In the genomic region with DNA sequence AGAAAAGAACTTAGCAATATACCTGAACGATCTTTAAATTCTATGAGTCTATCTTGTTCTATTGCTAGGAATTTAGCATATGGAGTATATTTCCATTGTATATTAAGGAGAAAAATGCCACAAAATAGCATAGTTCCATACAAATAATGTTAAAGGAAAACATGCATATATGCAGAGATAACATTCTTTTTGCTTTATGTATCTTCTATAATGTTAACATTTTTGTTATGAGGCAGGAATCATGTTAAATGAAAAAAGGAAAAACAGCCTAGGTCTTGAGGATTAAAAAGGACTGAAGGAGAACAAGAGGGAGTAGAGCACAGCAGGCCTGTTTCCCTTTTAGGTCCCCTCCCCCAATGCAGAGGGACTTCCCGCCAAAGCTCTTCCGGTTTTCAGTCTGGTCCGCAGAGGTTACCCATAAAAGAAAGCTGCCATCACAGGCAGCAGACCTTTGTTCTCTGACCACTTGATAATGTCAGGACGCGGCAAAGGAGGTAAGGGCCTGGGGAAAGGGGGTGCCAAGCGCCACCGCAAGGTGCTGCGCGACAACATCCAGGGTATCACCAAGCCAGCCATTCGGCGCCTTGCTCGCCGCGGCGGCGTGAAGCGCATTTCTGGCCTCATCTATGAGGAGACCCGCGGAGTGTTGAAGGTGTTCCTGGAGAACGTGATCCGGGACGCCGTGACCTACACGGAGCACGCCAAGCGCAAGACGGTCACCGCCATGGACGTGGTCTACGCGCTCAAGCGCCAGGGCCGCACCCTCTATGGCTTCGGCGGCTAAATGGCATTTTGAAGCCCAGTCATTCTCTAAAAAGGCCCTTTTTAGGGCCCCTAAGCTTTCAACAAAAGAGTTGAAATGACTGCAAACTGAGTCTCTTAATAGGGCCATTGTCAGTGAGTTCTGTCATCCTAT, we compare ENCODE assay signal across 8 cellular contexts.
DNase-seq lines count a peak whose midpoint lies in the region; ATAC-seq and TF ChIP-seq lines count a peak whose summit lies in the region.

No MANE protein-coding gene starts in this region.

- peak overlapping the region; percentile 93 to 98 (median 98) for H3K4me3 Mint-ChIP-seq in immature natural killer cell

- no peaks in the 10 kb centered on the region for H3K9me3 Mint-ChIP-seq in immature natural killer cell

- peak overlapping the region; percentile 96 to 99 (median 97) for H3K27ac Mint-ChIP-seq in immature natural killer cell

- H3K27me3 Mint-ChIP-seq in immature natural killer cell (ENCODE audit: low read depth in 3 of 3) = peaks cover 6 to 15% (median 6%) of the 10 kb centered on the region in 3 donors

- no peak for DNase-seq in AG10803 (ENCODE audit: low read depth)
- peak; percentile 32 for DNase-seq in T follicular helper cell (ENCODE audit: low read depth)
- peak; percentile 59 for DNase-seq in astrocyte of the hippocampus (ENCODE audit: low read depth, low spot score)
- DNase-seq in immature natural killer cell = peak; percentile 74 to 79 (median 76)
- peak; percentile 85 for DNase-seq in stimulated activated CD4-positive, alpha-beta T cell treated with anti-CD3 and anti-CD28 coated beads, Interleukin-15, amount 100 ng/mL, for 24 hours
- DNase-seq in NCI-H1436 treated with DMSO at 0.1 percent for 48 hours (lab: John Stamatoyannopoulos, UW) = no peak

- H3K36me3 Mint-ChIP-seq in immature natural killer cell = peaks cover 0 to 4% (median 3%) of the 10 kb centered on the region in 3 donors

- H3K4me1 Mint-ChIP-seq in immature natural killer cell = peaks cover 40 to 46% of the 10 kb centered on the region in 2 donors

- peak; percentile 51 for ATAC-seq in GM19043 (IDR thresholded peaks at IDR 0.05; ENCODE audit: low read depth, unreplicated experiment)
- ATAC-seq in HG03378 (IDR thresholded peaks at IDR 0.05; ENCODE audit: unreplicated experiment) = peak; percentile 49

- no peak for TF ChIP-seq CTCF in AG10803 (conservative IDR thresholded peaks at IDR 0.05; ENCODE audit: low read length)

- peak overlapping the region; percentile 70 for H3K4me3 ChIP-seq in AG10803 (ENCODE audit: low read length)

Comparison
In these comparisons a context has a peak if more than half of its experiments do, and no peak if none do; other contexts are left out.
1. DNase-seq: peak in T follicular helper cell (single experiment), astrocyte of the hippocampus (single experiment), immature natural killer cell (3 of 3) and stimulated activated CD4-positive, alpha-beta T cell treated with anti-CD3 and anti-CD28 coated beads, Interleukin-15, amount 100 ng/mL, for 24 hours (single experiment); none in AG10803 (single experiment) and NCI-H1436 treated with DMSO at 0.1 percent for 48 hours (single experiment).